Comparison of ENCODE assay signal across 1 cellular context in the genomic region with DNA sequence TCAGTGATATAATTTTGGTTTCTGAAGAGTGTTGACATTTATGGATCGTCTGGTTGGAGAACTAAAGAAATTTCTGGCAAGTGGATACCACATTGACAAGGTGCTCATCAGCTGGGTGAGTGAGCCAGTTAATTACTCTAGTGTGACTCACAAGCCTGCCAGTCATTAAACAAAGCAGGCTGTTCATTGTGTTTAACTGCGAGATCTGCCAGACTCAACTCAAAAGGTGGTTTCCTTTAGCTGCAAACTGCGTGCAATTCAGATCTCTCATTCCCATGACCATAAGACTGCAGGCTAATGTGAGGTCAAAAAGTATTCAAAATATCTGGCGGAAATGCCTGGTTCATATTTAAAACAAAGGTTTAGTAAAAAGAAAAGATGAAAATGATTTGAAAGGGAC.
A peak's percentile ranks its signal among the peaks of the same experiment; 100 is the strongest.
TF ChIP-seq lines count a peak whose summit lies in the region.

No MANE protein-coding gene starts in this region.

TF ChIP-seq in HCT116, 20 proteins besides CTCF, POLR2A, EP300 and RAD21:
- TF ChIP-seq SP1 (IDR thresholded peaks at IDR 0.05; ENCODE audit: low read depth) (peak; percentile 32), SIN3A (IDR thresholded peaks at IDR 0.05; ENCODE audit: low read depth) (0 out of 2 replicates have a peak, but pooled peaks have one; percentile 31), SRF (IDR thresholded peaks at IDR 0.05; ENCODE audit: low read depth) (no peak), FOSL1 (IDR thresholded peaks at IDR 0.05; ENCODE audit: low read depth) (peak; percentile 62; the same call in 1 of the 2 replicates), CBX3 (IDR thresholded peaks at IDR 0.05; ENCODE audit: low read depth) (no peak), JUND (IDR thresholded peaks at IDR 0.05) (0 out of 2 replicates have a peak, but pooled peaks have one; percentile 39)
